8 cellular contexts compared by ENCODE assay signal in the genomic region with DNA sequence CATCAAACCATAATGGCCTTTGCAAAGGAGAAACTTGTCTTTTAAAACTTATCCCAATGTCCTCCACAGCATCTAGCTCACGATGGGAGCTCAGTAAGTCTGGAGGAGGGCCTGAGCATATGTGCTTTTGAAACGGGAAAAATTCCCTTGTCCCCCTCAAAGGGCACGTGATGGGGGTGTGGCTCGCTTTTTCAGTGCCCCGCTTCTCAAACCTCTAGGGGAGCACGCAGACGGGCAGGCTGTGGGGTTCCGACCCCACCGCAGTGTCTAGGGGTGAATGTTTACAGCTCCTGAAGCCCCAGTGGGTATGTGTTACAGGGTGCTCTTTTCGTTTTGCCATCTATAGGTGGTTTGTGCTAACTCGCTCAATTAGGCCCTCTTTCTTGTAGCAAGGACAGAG. TPM values are rescaled to one million over a fixed set of nuclear protein-coding genes. Genes with fewer than 3 reads are reported as not detected.
"Had no signal": no experiment of that assay in that cellular context is flagged by ENCODE, and none has a peak within 500 bp of the region (broad histone marks: within the 10 kb centered on the region; RNA-seq: fewer than 3 reads in every experiment).

No MANE protein-coding gene starts in this region.

- H2AFZ ChIP-seq: GM23248 had no signal

- H3K36me3 ChIP-seq: HAP-1 had no signal

- H3K27me3 Mint-ChIP-seq: IgD-negative memory B cell had no signal

- H3K4me1 Mint-ChIP-seq: IgD-negative memory B cell had no signal

- H3K27ac ChIP-seq: GM23248, HL-60 had no signal

- H3K9me3 ChIP-seq: HAP-1 had no signal

- H3K36me3 Mint-ChIP-seq: IgD-negative memory B cell had no signal

- H3K27ac Mint-ChIP-seq: HFFc6, IgD-negative memory B cell had no signal

- DNase-seq: GM23248, GOT3, HFFc6 had no signal

- H3K4me3 Mint-ChIP-seq: HFFc6 had no signal

- H3K4me3 ChIP-seq: GM23248, HAP-1 had no signal

RNA-seq across cellular contexts. Expression of a gene that starts 31.2 kb away (rescaled TPM):
- total RNA-seq: GM23248, HepG2, HFFc6, HT1080 had no signal
